Comparison of ENCODE assay signal across 8 cellular contexts in genomic region chr12:6965026-6965661, GRCh38. TPM values are rescaled to one million over a fixed set of nuclear protein-coding genes. Genes with fewer than 3 reads are reported as not detected.
DNase-seq lines count a peak whose midpoint lies in the region; ATAC-seq, FAIRE-seq and TF ChIP-seq lines count a peak whose summit lies in the region.

No MANE protein-coding gene starts in this region.

- peaks cover 31% of the 10 kb centered on the region for H3K4me1 ChIP-seq in colonic mucosa
- H3K4me1 ChIP-seq in liver (ENCODE audit: control insufficient read depth in 4 of 4, insufficient read depth in 4 of 4, low read length in 3 of 4): peaks cover 9 to 47% (median 26%) of the 10 kb centered on the region in 4 donors

- H3K27ac ChIP-seq in colonic mucosa (peak overlapping the region; percentile 95), liver (ENCODE audit: low read depth in 1 of 2, low read length in 2 of 2) (peak overlapping the region; percentile 62 to 74)

- FAIRE-seq in G401.6 (lab: Jason Lieb, UNC): peak; percentile 91

- H3K36me3 ChIP-seq in colonic mucosa: peaks cover 5% of the 10 kb centered on the region
- peaks cover 13 to 34% (median 28%) of the 10 kb centered on the region in 4 donors for H3K36me3 ChIP-seq in liver (ENCODE audit: control insufficient read depth in 4 of 4, insufficient read depth in 3 of 4, low read depth in 1 of 4, low read length in 3 of 4)

- POLR2A ChIA-PET in activated CD4-positive, alpha-beta T cell treated with anti-CD3 and anti-CD28 coated beads for 36 hours (lab: Charles Lee): interaction anchor here (0.6 to 2.5 kb wide), 5 partner anchors 13 to 1061 kb away, joined by 3 to 21 read pairs (median 5); partner anchors contain the start of genes C12orf57 and RNU7-1

- H3K27ac Mint-ChIP-seq in activated CD4-positive, alpha-beta T cell treated with anti-CD3 and anti-CD28 coated beads for 36 hours: peak overlapping the region; percentile 94

- no peaks in the 10 kb centered on the region for H3K27me3 ChIP-seq in colonic mucosa
- H3K27me3 ChIP-seq in liver (ENCODE audit: control insufficient read depth in 4 of 4, insufficient read depth in 4 of 4, low read length in 3 of 4): no peaks in the 10 kb centered on the region

- H3K36me3 Mint-ChIP-seq in activated CD4-positive, alpha-beta T cell treated with anti-CD3 and anti-CD28 coated beads for 36 hours (ENCODE audit: low read depth): peaks cover 66% of the 10 kb centered on the region

- H3K27me3 Mint-ChIP-seq in activated CD4-positive, alpha-beta T cell treated with anti-CD3 and anti-CD28 coated beads for 36 hours: no peaks in the 10 kb centered on the region

- H3K9me3 ChIP-seq in colonic mucosa (no peaks in the 10 kb centered on the region), liver (ENCODE audit: control insufficient read depth in 4 of 4, low read length in 3 of 4) (no peaks in the 10 kb centered on the region)

- peak; percentile 35 for ATAC-seq in HG03103 (IDR thresholded peaks at IDR 0.05; ENCODE audit: low read depth, unreplicated experiment)
- ATAC-seq in activated CD4-positive, alpha-beta T cell treated with anti-CD3 and anti-CD28 coated beads for 36 hours: peak; percentile 48
- no peak for ATAC-seq in HG02870 (IDR thresholded peaks at IDR 0.05; ENCODE audit: unreplicated experiment)

- no peaks in the 10 kb centered on the region for H3K9me3 Mint-ChIP-seq in activated CD4-positive, alpha-beta T cell treated with anti-CD3 and anti-CD28 coated beads for 36 hours (ENCODE audit: low read depth)

- CTCF ChIA-PET in activated CD4-positive, alpha-beta T cell treated with anti-CD3 and anti-CD28 coated beads for 36 hours (lab: Charles Lee): interaction anchor here (0.5 to 9.4 kb wide), 21 partner anchors 9 to 310 kb away, joined by 3 to 237 read pairs (median 4); partner anchors contain the start of genes C12orf57, COPS7A, ENO2 and PTPN6

- peak overlapping the region; percentile 57 for H3K4me3 ChIP-seq in colonic mucosa
- H3K4me3 ChIP-seq in liver (ENCODE audit: low read depth in 1 of 3, low read length in 3 of 3): no peak overlapping the region

- peak overlapping the region; percentile 63 to 98 for H3K9ac ChIP-seq in colonic mucosa (ENCODE audit: low read depth in 2 of 2, low read length in 2 of 2)
- peak overlapping the region in 1 of 2 donors; percentile 26 for H3K9ac ChIP-seq in liver (ENCODE audit: low read depth in 1 of 2, low read length in 2 of 2)

- intact Hi-C loops in activated CD4-positive, alpha-beta T cell treated with anti-CD3 and anti-CD28 coated beads for 36 hours (cut with DNase I, micrococcal nuclease): loop anchor here (1.0 to 2.0 kb wide), 4 partner anchors 21 to 96 kb away; partner anchors contain the start of gene C12orf57 (in 2 of the 2)
- intact Hi-C loops in colonic mucosa (cut with DNase I): loop anchor here (2.0 to 5.0 kb wide), 2 partner anchors 20 to 98 kb away; partner anchors contain the start of genes C12orf57 and TPI1

- TF ChIP-seq CTCF in colonic mucosa (IDR thresholded peaks at IDR 0.05) (peak; percentile 92), liver (IDR thresholded peaks at IDR 0.05; ENCODE audit: low read depth, low read length, missing input control) (peak; percentile 94)

- WGBS in liver: 16% methylated on average over 12 of the region's 12 CpGs

- H3K4me3 Mint-ChIP-seq in activated CD4-positive, alpha-beta T cell treated with anti-CD3 and anti-CD28 coated beads for 36 hours: no peak overlapping the region

- DNase-seq in NCI-H345 treated with DMSO at 0.1 percent for 48 hours (lab: John Stamatoyannopoulos, UW; ENCODE audit: unreplicated experiment) (peak; percentile 78), colonic mucosa (peak; percentile 95)
- peak; percentile 95 for DNase-seq in activated CD4-positive, alpha-beta T cell treated with anti-CD3 and anti-CD28 coated beads for 36 hours
- peak; percentile 91 for DNase-seq in stimulated activated CD4-positive, alpha-beta T cell treated with anti-CD3 and anti-CD28 coated beads, Interleukin-4, amount 100 ng/mL, for 24 hours

- peaks cover 76% of the 10 kb centered on the region for H3K4me1 Mint-ChIP-seq in activated CD4-positive, alpha-beta T cell treated with anti-CD3 and anti-CD28 coated beads for 36 hours

- peak; percentile 90 to 94 for TF ChIP-seq RAD21 in liver (IDR thresholded peaks at IDR 0.05)

TF ChIP-seq in liver, 16 proteins besides CTCF, POLR2A, EP300 and RAD21:
- TF ChIP-seq SP1 (IDR thresholded peaks at IDR 0.05) (no peak), FOXA2 (IDR thresholded peaks at IDR 0.05) (no peak), ATF3 (IDR thresholded peaks at IDR 0.05) (no peak), MAX (IDR thresholded peaks at IDR 0.05) (peak; percentile 89), HNF4A (conservative IDR thresholded peaks at IDR 0.05) (peak; percentile 19 to 23), YY1 (IDR thresholded peaks at IDR 0.05) (peak; percentile 46), GABPA (IDR thresholded peaks at IDR 0.05 in 1 of 2, conservative IDR thresholded peaks at IDR 0.05 in 1 of 2) (peak in 1 of 2 donors; percentile 57), HNF4G (IDR thresholded peaks at IDR 0.05) (no peak), TAF1 (conservative IDR thresholded peaks at IDR 0.05) (no peak), JUND (IDR thresholded peaks at IDR 0.05) (no peak), ZBTB33 (IDR thresholded peaks at IDR 0.05) (no peak), FOXA1 (IDR thresholded peaks at IDR 0.05) (no peak), EGR1 (IDR thresholded peaks at IDR 0.05; ENCODE audit: low read depth in 2 of 2) (no peak), RXRA (IDR thresholded peaks at IDR 0.05) (peak; percentile 68 to 72), REST (IDR thresholded peaks at IDR 0.05) (peak; percentile 30), NR2F2 (IDR thresholded peaks at IDR 0.05) (no peak)

RNA-seq across cellular contexts. Expression of gene PHB2, which starts 5.3 kb away (rescaled TPM):
- 100 to 1,000 TPM; 398 to 502 TPM for total RNA-seq in activated CD4-positive, alpha-beta T cell treated with anti-CD3 and anti-CD28 coated beads for 36 hours
- 100 to 1,000 TPM; 233 to 323 TPM for total RNA-seq in colonic mucosa
- 10 to 100 TPM; 82.7 to 99.1 TPM for total RNA-seq in liver
- polyA plus RNA-seq in liver: 100 to 1,000 TPM; 107 to 133 TPM

RNA-seq across cellular contexts. Expression of gene EMG1, which starts 5.6 kb away (rescaled TPM):
- 100 to 1,000 TPM in 1 of 2 experiments, 10 to 100 TPM in 1; 85.0 to 106 TPM for total RNA-seq in activated CD4-positive, alpha-beta T cell treated with anti-CD3 and anti-CD28 coated beads for 36 hours
- total RNA-seq in colonic mucosa (10 to 100 TPM; 27.2 to 62.3 TPM), liver (10 to 100 TPM; 14.7 to 18.0 TPM)
- polyA plus RNA-seq in liver: 10 to 100 TPM; 11.5 to 28.6 TPM

RNA-seq across cellular contexts. Expression of gene PTPN6, which starts 14.0 kb away (rescaled TPM):
- 100 to 1,000 TPM; 335 to 483 TPM for total RNA-seq in activated CD4-positive, alpha-beta T cell treated with anti-CD3 and anti-CD28 coated beads for 36 hours
- total RNA-seq in colonic mucosa (10 to 100 TPM; 44.8 to 48.1 TPM), liver (10 to 100 TPM; 19.7 to 41.0 TPM)
- polyA plus RNA-seq in liver: 10 to 100 TPM; 15.2 to 19.4 TPM

RNA-seq across cellular contexts. Expression of gene C12orf57, which starts 21.3 kb away (rescaled TPM):
- 100 to 1,000 TPM; 189 to 208 TPM for total RNA-seq in activated CD4-positive, alpha-beta T cell treated with anti-CD3 and anti-CD28 coated beads for 36 hours
- 100 to 1,000 TPM; 114 to 206 TPM for total RNA-seq in colonic mucosa
- total RNA-seq in liver: 10 to 100 TPM; 49.2 to 53.8 TPM
- polyA plus RNA-seq in liver: 100 to 1,000 TPM in 1 of 2 donors, 10 to 100 TPM in 1; 77.7 to 193 TPM

RNA-seq across cellular contexts. Expression of gene RNU7-1, which starts 21.5 kb away (rescaled TPM):
- not detected for total RNA-seq in activated CD4-positive, alpha-beta T cell treated with anti-CD3 and anti-CD28 coated beads for 36 hours
- total RNA-seq in colonic mucosa: not detected
- total RNA-seq in liver: not detected
- not detected for polyA plus RNA-seq in liver

Comparison
In these comparisons a context has a peak if more than half of its experiments do, and no peak if none do; other contexts are left out.
1. RNA of gene PTPN6, which starts 14.0 kb away (total RNA-seq): 335 to 483 TPM in activated CD4-positive, alpha-beta T cell treated with anti-CD3 and anti-CD28 coated beads for 36 hours; 44.8 to 48.1 TPM in colonic mucosa and 19.7 to 41.0 TPM in liver; every median in the first group is over 4 times any median in the second.
2. Peak in every context shown above with its lines, with median percentiles within 50 percentile points of each other: DNase-seq.